8 cellular contexts compared by ENCODE assay signal in genomic region chr9:133715866-133716563, GRCh38. TPM values are rescaled to one million over a fixed set of nuclear protein-coding genes. Genes with fewer than 3 reads are reported as not detected.
A peak's percentile ranks its signal among the peaks of the same experiment; 100 is the strongest.
DNase-seq lines count a peak whose midpoint lies in the region; ATAC-seq and TF ChIP-seq lines count a peak whose summit lies in the region.

No MANE protein-coding gene starts in this region.

- no peak overlapping the region for H3K4me3 ChIP-seq in CD4-positive, alpha-beta memory T cell (ENCODE audit: low read length in 2 of 2)
- H3K4me3 ChIP-seq in Loucy (ENCODE audit: low read length, poor library complexity, severe bottlenecking) (no peak overlapping the region), mesenchymal stem cell (ENCODE audit: insufficient read depth in 1 of 2, low read depth in 1 of 2, low read length in 2 of 2) (peak overlapping the region; percentile 7 to 33)

- intact Hi-C loops in CD4-positive, alpha-beta memory T cell (cut with micrococcal nuclease), result loop anchor here (1.0 to 2.0 kb wide), 2 partner anchors 60 to 127 kb away; no protein-coding TSS in a partner anchor

- peak overlapping the region; percentile 91 for H2BK120ac ChIP-seq in mesenchymal stem cell (ENCODE audit: low read depth, low read length)

- H3K27me3 Mint-ChIP-seq in CD4-positive, alpha-beta memory T cell, result peaks cover 0 to 10% of the 10 kb centered on the region in 2 donors
- H3K27me3 Mint-ChIP-seq in activated T-cell treated with anti-CD3 and anti-CD28 coated beads, Interleukin-2, amount 50 U/mL, for 72 hours (ENCODE audit: low read depth), result peaks cover 5% of the 10 kb centered on the region

- peak overlapping the region; percentile 85 for H2BK15ac ChIP-seq in mesenchymal stem cell (ENCODE audit: low read depth, poor library complexity, severe bottlenecking)

- no peaks in the 10 kb centered on the region for H3K79me2 ChIP-seq in Loucy (ENCODE audit: insufficient read depth, low read length)

- H3K36me3 Mint-ChIP-seq in CD4-positive, alpha-beta memory T cell, result no peaks in the 10 kb centered on the region
- H3K36me3 Mint-ChIP-seq in activated T-cell treated with anti-CD3 and anti-CD28 coated beads, Interleukin-2, amount 50 U/mL, for 72 hours (ENCODE audit: insufficient read depth in 2 of 2), result peaks cover 0 to 3% of the 10 kb centered on the region in 2 donors

- H3F3A ChIP-seq in Loucy (ENCODE audit: low read depth), result no peaks in the 10 kb centered on the region

- H3K4me2 ChIP-seq in Loucy (ENCODE audit: low read depth, low read length, poor library complexity, severe bottlenecking) (no peak overlapping the region), mesenchymal stem cell (ENCODE audit: low read length, poor library complexity, severe bottlenecking) (peak overlapping the region; percentile 29)

- WGBS in mesenchymal stem cell, result 42% methylated on average over 20 of the region's 21 CpGs

- peak in 2 of 5 donors; percentile 25 to 42 for DNase-seq in CD4-positive, alpha-beta memory T cell
- DNase-seq in activated T-cell treated with anti-CD3 and anti-CD28 coated beads, Interleukin-2, amount 50 U/mL, for 72 hours, result peak; percentile 23 to 29
- DNase-seq in mesenchymal stem cell, result peak; percentile 66
- no peak for DNase-seq in HPDE6-E6E7 (ENCODE audit: extremely low spot score)
- no peak for DNase-seq in UCSD-AML1 (lab: John Stamatoyannopoulos, UW; ENCODE audit: unreplicated experiment)
- no peak for DNase-seq in NCI-H526 (lab: John Stamatoyannopoulos, UW)

- H3K9ac ChIP-seq in Loucy (ENCODE audit: low read depth, low read length, poor library complexity, severe bottlenecking) (no peak overlapping the region), mesenchymal stem cell (ENCODE audit: low read length) (peak overlapping the region; percentile 48)

- no peaks in the 10 kb centered on the region for H3K36me3 ChIP-seq in CD4-positive, alpha-beta memory T cell (ENCODE audit: insufficient read depth, low read length)
- H3K36me3 ChIP-seq in Loucy (ENCODE audit: insufficient read depth, low read length) (no peaks in the 10 kb centered on the region), mesenchymal stem cell (ENCODE audit: control insufficient read depth in 1 of 2, insufficient read depth in 2 of 2, low read depth in 1 of 2, low read length in 2 of 2) (no peaks in the 10 kb centered on the region)

- peak overlapping the region; percentile 83 to 97 for H3K4ac ChIP-seq in mesenchymal stem cell (ENCODE audit: low read depth in 1 of 2, low read length in 2 of 2)

- H2BK12ac ChIP-seq in mesenchymal stem cell (ENCODE audit: low read length in 2 of 2), result peak overlapping the region; percentile 99 to 100

- H3K9me2 ChIP-seq in Loucy (replicated peaks; ENCODE audit: low read depth, low read length), result no peaks in the 10 kb centered on the region

- no peaks in the 10 kb centered on the region for H3K27me3 ChIP-seq in CD4-positive, alpha-beta memory T cell (ENCODE audit: insufficient read depth, low read length)
- H3K27me3 ChIP-seq in Loucy (ENCODE audit: insufficient read depth, low read length, poor library complexity, severe bottlenecking), result no peaks in the 10 kb centered on the region
- peaks cover 0 to 4% of the 10 kb centered on the region in 2 experiments for H3K27me3 ChIP-seq in mesenchymal stem cell (ENCODE audit: control insufficient read depth in 1 of 2, insufficient read depth in 1 of 2, low read length in 2 of 2)

- H3K4me1 Mint-ChIP-seq in CD4-positive, alpha-beta memory T cell, result peaks cover 0 to 18% (median 2%) of the 10 kb centered on the region in 4 donors
- H3K4me1 Mint-ChIP-seq in activated T-cell treated with anti-CD3 and anti-CD28 coated beads, Interleukin-2, amount 50 U/mL, for 72 hours (ENCODE audit: low read depth), result no peaks in the 10 kb centered on the region

- TF ChIP-seq CTCF in Loucy (conservative IDR thresholded peaks at IDR 0.05; ENCODE audit: low read length), result peak; percentile 67

- H4K91ac ChIP-seq in mesenchymal stem cell (ENCODE audit: low read length), result peak overlapping the region; percentile 99

- peak overlapping the region in 1 of 2 experiments; percentile 99 for H3K14ac ChIP-seq in mesenchymal stem cell (ENCODE audit: low read length in 2 of 2)

- peak overlapping the region; percentile 98 to 99 for H3K18ac ChIP-seq in mesenchymal stem cell (ENCODE audit: low read depth in 1 of 2, low read length in 2 of 2)

- no peak overlapping the region for H2AK5ac ChIP-seq in mesenchymal stem cell (ENCODE audit: low read length, severe bottlenecking)

- CTCF ChIA-PET in CD4-positive, alpha-beta memory T cell (lab: Charles Lee; ENCODE audit: partially characterized antibody), result interaction anchor here (0.7 to 2.0 kb wide), 5 partner anchors 22 to 127 kb away, joined by 3 to 6 read pairs (median 3); no protein-coding TSS in a partner anchor

- no peak overlapping the region for H3K4me3 Mint-ChIP-seq in CD4-positive, alpha-beta memory T cell
- H3K4me3 Mint-ChIP-seq in activated T-cell treated with anti-CD3 and anti-CD28 coated beads, Interleukin-2, amount 50 U/mL, for 72 hours, result no peak overlapping the region

- peak overlapping the region in 6 of 7 donors; percentile 12 to 64 (median 44) for H3K27ac Mint-ChIP-seq in CD4-positive, alpha-beta memory T cell
- no peak overlapping the region for H3K27ac Mint-ChIP-seq in activated T-cell treated with anti-CD3 and anti-CD28 coated beads, Interleukin-2, amount 50 U/mL, for 72 hours

- H3K4me1 ChIP-seq in CD4-positive, alpha-beta memory T cell (ENCODE audit: insufficient read depth, low read length), result no peaks in the 10 kb centered on the region
- H3K4me1 ChIP-seq in Loucy (ENCODE audit: insufficient read depth, low read length, poor library complexity, severe bottlenecking) (no peaks in the 10 kb centered on the region), mesenchymal stem cell (ENCODE audit: control insufficient read depth, insufficient read depth, low read depth, low read length) (peaks cover 58% of the 10 kb centered on the region)

- no peaks in the 10 kb centered on the region for H3K79me1 ChIP-seq in mesenchymal stem cell (replicated peaks; ENCODE audit: low read length, poor library complexity, severe bottlenecking)

- POLR2A ChIA-PET in CD4-positive, alpha-beta memory T cell (lab: Charles Lee; ENCODE audit: partially characterized antibody), result interaction anchor here (1.3 kb wide), 1 partner anchor 15 kb away, joined by 4 read pairs; no protein-coding TSS in a partner anchor

- peaks cover 0 to 7% (median under 1%) of the 10 kb centered on the region in 8 donors for H3K9me3 Mint-ChIP-seq in CD4-positive, alpha-beta memory T cell
- peaks cover 0 to 3% of the 10 kb centered on the region in 2 donors for H3K9me3 Mint-ChIP-seq in activated T-cell treated with anti-CD3 and anti-CD28 coated beads, Interleukin-2, amount 50 U/mL, for 72 hours

- no peak overlapping the region for H3K27ac ChIP-seq in CD4-positive, alpha-beta memory T cell (ENCODE audit: low read depth, low read length)
- no peak overlapping the region for H3K27ac ChIP-seq in mesenchymal stem cell (ENCODE audit: low read length, poor library complexity, severe bottlenecking)

- H3K9me3 ChIP-seq in CD4-positive, alpha-beta memory T cell (ENCODE audit: control insufficient read depth in 1 of 2, low read length in 2 of 2), result no peaks in the 10 kb centered on the region
- no peaks in the 10 kb centered on the region for H3K9me3 ChIP-seq in Loucy (ENCODE audit: insufficient read depth, low read depth, low read length)
- no peaks in the 10 kb centered on the region for H3K9me3 ChIP-seq in mesenchymal stem cell (ENCODE audit: control insufficient read depth, low read length)

- H4K20me1 ChIP-seq in Loucy (ENCODE audit: insufficient read depth, low read length, poor library complexity, severe bottlenecking), result no peaks in the 10 kb centered on the region

- no peak overlapping the region for H2BK5ac ChIP-seq in mesenchymal stem cell (ENCODE audit: low read depth, low read length, poor library complexity, severe bottlenecking)

- H3K23ac ChIP-seq in mesenchymal stem cell (ENCODE audit: low read length in 2 of 2), result peak overlapping the region in 1 of 2 experiments; percentile 63

- H2AFZ ChIP-seq in Loucy (ENCODE audit: low read length) (no peak overlapping the region), mesenchymal stem cell (ENCODE audit: low read depth, low read length) (peak overlapping the region; percentile 57)

- H4K8ac ChIP-seq in mesenchymal stem cell (ENCODE audit: low read length), result peak overlapping the region; percentile 97

- ATAC-seq in activated T-cell treated with anti-CD3 and anti-CD28 coated beads, Interleukin-2, amount 50 U/mL, for 72 hours (replicated peaks in 1 of 2), result peak in 1 of 2 donors; percentile 29
- no peak for ATAC-seq in GM19351 (IDR thresholded peaks at IDR 0.05; ENCODE audit: unreplicated experiment)

RNA-seq across cellular contexts. Expression of gene SARDH, which starts 22.1 kb away (rescaled TPM):
- total RNA-seq in CD4-positive, alpha-beta memory T cell, result 10 to 100 TPM; 18.6 to 19.3 TPM
- 1 to 10 TPM; 2.5 to 4.1 TPM for polyA plus RNA-seq in CD4-positive, alpha-beta memory T cell
- 1 to 10 TPM; 1.6 to 4.7 TPM for total RNA-seq in activated T-cell treated with anti-CD3 and anti-CD28 coated beads, Interleukin-2, amount 50 U/mL, for 72 hours
- polyA plus RNA-seq in mesenchymal stem cell (2013, experiment 1 of 2), result 6.4 TPM
- polyA plus RNA-seq in mesenchymal stem cell (2013, experiment 2 of 2), result 6.1 TPM

Comparison
In these comparisons a context has a peak if more than half of its experiments do, and no peak if none do; other contexts are left out.
1. DNase-seq: peak in activated T-cell treated with anti-CD3 and anti-CD28 coated beads, Interleukin-2, amount 50 U/mL, for 72 hours (2 of 2) and mesenchymal stem cell (single experiment); none in HPDE6-E6E7 (single experiment), UCSD-AML1 (single experiment) and NCI-H526 (0 of 2).
2. H3K4me3 ChIP-seq: peak in mesenchymal stem cell (2 of 2); none in CD4-positive, alpha-beta memory T cell (0 of 2) and Loucy (single experiment).